In genomic region chr4:54400188-54400587, GRCh38 we compare ENCODE assay signal across 22 cellular contexts.
A peak's percentile ranks its signal among the peaks of the same experiment; 100 is the strongest.
DNase-seq lines count a peak whose midpoint lies in the region; ATAC-seq and TF ChIP-seq lines count a peak whose summit lies in the region.
"Had no signal": no experiment of that assay in that cellular context is flagged by ENCODE, and none has a peak within 500 bp of the region (broad histone marks: within the 10 kb centered on the region; RNA-seq: fewer than 3 reads in every experiment).

No MANE protein-coding gene starts in this region.

- TF ChIP-seq CTCF in neural cell (IDR thresholded peaks at IDR 0.05; ENCODE audit: poor library complexity, severe bottlenecking) (no peak), natural killer cell (IDR thresholded peaks at IDR 0.05) (no peak)

- H3K36me3 ChIP-seq in neural cell (ENCODE audit: insufficient read depth, low read length): no peaks in the 10 kb centered on the region
- H3K36me3 ChIP-seq: BE2C, brain microvascular endothelial cell, colonic mucosa, HAP-1, thyroid gland had no signal

- no peak overlapping the region for H3K4me3 Mint-ChIP-seq in natural killer cell
- H3K4me3 Mint-ChIP-seq: activated CD8-positive, alpha-beta T cell treated with anti-CD3 and anti-CD28 coated beads, Interleukin-2, amount 10 ng/mL, durations not matched to agents 7 days and 5 days; memory B cell; stimulated activated naive CD8-positive, alpha-beta T cell treated with anti-CD3 and anti-CD28 coated beads, Interleukin-15, Interleukin-2, amounts not matched to agents 100 ng/mL and 50 ng/mL, for 24 hours; T-helper 2 cell treated with Interferon-gamma antibody and Interleukin-4, amounts not matched to agents 5 μg/mL and 100 μg/mL, for 36 hours had no signal

- H3K9me3 Mint-ChIP-seq in natural killer cell: no peaks in the 10 kb centered on the region
- H3K9me3 Mint-ChIP-seq: memory B cell; stimulated activated naive CD8-positive, alpha-beta T cell treated with anti-CD3 and anti-CD28 coated beads, Interleukin-15, Interleukin-2, amounts not matched to agents 100 ng/mL and 50 ng/mL, for 24 hours; T-helper 2 cell treated with Interferon-gamma antibody and Interleukin-4, amounts not matched to agents 5 μg/mL and 100 μg/mL, for 36 hours had no signal

- no peak overlapping the region for H3K27ac ChIP-seq in neural cell (ENCODE audit: low read length)
- H3K27ac ChIP-seq: colonic mucosa, foreskin keratinocyte, thyroid gland had no signal

- H3K4me3 ChIP-seq in neural cell (ENCODE audit: low read length): no peak overlapping the region
- H3K4me3 ChIP-seq: colonic mucosa, HAP-1, thyroid gland had no signal

- no peak overlapping the region for H3K27ac Mint-ChIP-seq in natural killer cell
- H3K27ac Mint-ChIP-seq: activated CD8-positive, alpha-beta T cell treated with anti-CD3 and anti-CD28 coated beads, Interleukin-2, amount 10 ng/mL, durations not matched to agents 7 days and 5 days; memory B cell; stimulated activated naive CD8-positive, alpha-beta T cell treated with anti-CD3 and anti-CD28 coated beads, Interleukin-15, Interleukin-2, amounts not matched to agents 100 ng/mL and 50 ng/mL, for 24 hours; T-helper 2 cell treated with Interferon-gamma antibody and Interleukin-4, amounts not matched to agents 5 μg/mL and 100 μg/mL, for 36 hours had no signal

- no peak for TF ChIP-seq RAD21 in neural cell (conservative IDR thresholded peaks at IDR 0.05)

- no peaks in the 10 kb centered on the region for H3K9me2 ChIP-seq in neural cell (ENCODE audit: insufficient read depth, low read length)

- no peaks in the 10 kb centered on the region for H3K4me1 Mint-ChIP-seq in natural killer cell
- H3K4me1 Mint-ChIP-seq: memory B cell had no signal

- no peaks in the 10 kb centered on the region for H3K9me3 ChIP-seq in neural cell (ENCODE audit: low read length)
- H3K9me3 ChIP-seq: BE2C, colonic mucosa, HAP-1, thyroid gland had no signal

- no peaks in the 10 kb centered on the region for H4K20me1 ChIP-seq in neural cell (ENCODE audit: insufficient read depth)

- no peak overlapping the region for H2AFZ ChIP-seq in neural cell (ENCODE audit: low read depth, low read length)

- peak overlapping the region; percentile 5 for H3K9ac ChIP-seq in neural cell (ENCODE audit: low read length)

- no peaks in the 10 kb centered on the region for H3K27me3 ChIP-seq in neural cell (ENCODE audit: insufficient read depth, low read depth, low read length)
- H3K27me3 ChIP-seq: BE2C, brain microvascular endothelial cell, colonic mucosa, thyroid gland had no signal

- TF ChIP-seq EP300 in neural cell (conservative IDR thresholded peaks at IDR 0.05; ENCODE audit: poor library complexity, severe bottlenecking): no peak

- H3K79me2 ChIP-seq in neural cell (replicated peaks; ENCODE audit: insufficient read depth, low read length): no peaks in the 10 kb centered on the region

- no peaks in the 10 kb centered on the region for H3K27me3 Mint-ChIP-seq in natural killer cell (ENCODE audit: low read depth in 2 of 2)
- H3K27me3 Mint-ChIP-seq: stimulated activated naive CD8-positive, alpha-beta T cell treated with anti-CD3 and anti-CD28 coated beads, Interleukin-15, Interleukin-2, amounts not matched to agents 100 ng/mL and 50 ng/mL, for 24 hours had no signal

- ATAC-seq in SK-N-SH treated with all-trans-retinoic acid at 6 μM for 48 hours: peak; percentile 50
- ATAC-seq in natural killer cell: no peak
- ATAC-seq in HG03432 (IDR thresholded peaks at IDR 0.05; ENCODE audit: unreplicated experiment): no peak
- no peak for ATAC-seq in GM18498 (IDR thresholded peaks at IDR 0.05; ENCODE audit: unreplicated experiment)
- ATAC-seq: activated CD8-positive, alpha-beta T cell treated with anti-CD3 and anti-CD28 coated beads, Interleukin-2, amount 10 ng/mL, durations not matched to agents 7 days and 5 days had no signal

- no peaks in the 10 kb centered on the region for H3K36me3 Mint-ChIP-seq in natural killer cell
- H3K36me3 Mint-ChIP-seq: memory B cell had no signal

- H3K4me2 ChIP-seq in neural cell (ENCODE audit: low read length): no peak overlapping the region

- DNase-seq in Ammon's horn (ENCODE audit: low spot score): peak; percentile 49
- peak; percentile 13 for DNase-seq in fibroblast of peridontal ligament (ENCODE audit: extremely low read depth)
- no peak for DNase-seq in stimulated activated CD8-positive, alpha-beta memory T cell treated with anti-CD3 and anti-CD28 coated beads, Interleukin-4, amount 100 ng/mL, for 48 hours
- no peak for DNase-seq in natural killer cell
- DNase-seq: activated CD8-positive, alpha-beta T cell treated with anti-CD3 and anti-CD28 coated beads, Interleukin-2, amount 10 ng/mL, durations not matched to agents 7 days and 5 days; activated effector memory CD4-positive, alpha-beta T cell treated with anti-CD3 and anti-CD28 coated beads, Interleukin-2, amount 50 U/mL, for 16 hours; BE2C; colonic mucosa; DMS153; effector memory CD4-positive, alpha-beta T cell; GF-D8; thyroid gland had no signal

- H3F3A ChIP-seq in neural cell (ENCODE audit: insufficient read depth, low read length, poor library complexity, severe bottlenecking): no peaks in the 10 kb centered on the region

- intact Hi-C loops in natural killer cell (cut with micrococcal nuclease): no loop called here

TF ChIP-seq in SK-N-SH treated with all-trans-retinoic acid at 6 μM for 48 hours, 23 proteins besides CTCF, POLR2A, EP300 and RAD21 (continues in another document):
- TF ChIP-seq PATZ1 (CRISPR knock-in tag; IDR thresholded peaks at IDR 0.05; ENCODE audit: borderline replicate concordance): no peak

TF ChIP-seq in neural cell, 6 proteins besides CTCF, POLR2A, EP300 and RAD21:
- TF ChIP-seq MXI1 (conservative IDR thresholded peaks at IDR 0.05; ENCODE audit: poor library complexity, severe bottlenecking): no peak
- TF ChIP-seq SMC3 (conservative IDR thresholded peaks at IDR 0.05; ENCODE audit: poor library complexity): no peak
- TF ChIP-seq TAF1 (IDR thresholded peaks at IDR 0.05; ENCODE audit: low read depth): no peak
- no peak for TF ChIP-seq POLR2AphosphoS5 (IDR thresholded peaks at IDR 0.05)

Comparison
In these comparisons a context has a peak if more than half of its experiments do, and no peak if none do; other contexts are left out.
1. DNase-seq: peak in Ammon's horn (single experiment) and fibroblast of peridontal ligament (single experiment); none in stimulated activated CD8-positive, alpha-beta memory T cell treated with anti-CD3 and anti-CD28 coated beads, Interleukin-4, amount 100 ng/mL, for 48 hours (single experiment) and natural killer cell (single experiment).